25 cellular contexts compared by ENCODE assay signal in the genomic region with DNA sequence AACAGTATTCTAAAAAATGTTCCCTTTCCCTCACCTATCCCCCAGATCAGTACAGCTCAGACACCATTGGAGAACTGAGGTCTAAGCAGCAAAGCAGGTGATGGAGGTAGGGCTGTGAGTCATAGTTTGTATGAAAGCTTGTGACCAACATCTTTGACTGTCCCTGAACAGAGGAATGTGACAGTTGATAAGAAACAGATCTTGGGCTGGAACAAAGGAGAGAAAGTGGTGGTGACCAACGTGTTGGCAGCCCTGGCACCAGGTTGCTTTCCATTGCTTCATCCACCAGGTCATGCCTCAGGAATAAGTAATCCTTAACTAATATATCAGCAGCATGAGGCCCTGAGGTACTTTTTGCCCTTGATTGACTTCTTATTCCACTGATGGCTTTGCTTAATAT. TPM values are rescaled to one million over a fixed set of nuclear protein-coding genes. Genes with fewer than 3 reads are reported as not detected.
DNase-seq lines count a peak whose midpoint lies in the region; ATAC-seq and TF ChIP-seq lines count a peak whose summit lies in the region.
"Had no signal": no experiment of that assay in that cellular context is flagged by ENCODE, and none has a peak within 500 bp of the region (broad histone marks: within the 10 kb centered on the region; RNA-seq: fewer than 3 reads in every experiment).

No MANE protein-coding gene starts in this region.

- no peak overlapping the region for H2BK120ac ChIP-seq in trophoblast cell (ENCODE audit: insufficient read depth, low read length, poor library complexity)

- H3K9me3 ChIP-seq in T-helper 17 cell (ENCODE audit: control insufficient read depth, low read length, poor library complexity, severe bottlenecking) (no peaks in the 10 kb centered on the region), right atrium auricular region (no peaks in the 10 kb centered on the region), trophoblast cell (ENCODE audit: insufficient read depth, low read depth, low read length) (no peaks in the 10 kb centered on the region)
- H3K9me3 ChIP-seq: gastrocnemius medialis, upper lobe of right lung had no signal

- no peaks in the 10 kb centered on the region for H3K36me3 ChIP-seq in right atrium auricular region
- peaks cover 0 to 1% of the 10 kb centered on the region in 2 experiments for H3K36me3 ChIP-seq in trophoblast cell (ENCODE audit: control insufficient read depth in 1 of 2, insufficient read depth in 2 of 2, low read length in 2 of 2)
- H3K36me3 ChIP-seq: gastrocnemius medialis, upper lobe of right lung had no signal

- peaks cover 2% of the 10 kb centered on the region for H3K36me3 Mint-ChIP-seq in T-helper 17 cell (ENCODE audit: low read depth)

- no peak overlapping the region for H2BK12ac ChIP-seq in trophoblast cell (ENCODE audit: low read length)

- DNase-seq in HK-2 (ENCODE audit: unreplicated experiment) (peak; percentile 11), T-helper 17 cell (no peak), right atrium auricular region (ENCODE audit: low spot score) (no peak), trophoblast cell (peak; percentile 3 to 43), cortex of kidney (lab: John Stamatoyannopoulos, UW) (no peak), NCI-H146 (lab: John Stamatoyannopoulos, UW) (no peak), omental fat pad (ENCODE audit: low spot score) (no peak)
- DNase-seq: activated CD4-positive, alpha-beta T cell treated with anti-CD3 and anti-CD28 coated beads, Interleukin-2, amount 50 U/mL, for 48 hours; activated naive CD4-positive, alpha-beta T cell treated with anti-CD3 and anti-CD28 coated beads for 36 hours; aorta; CD8-positive, alpha-beta T cell; effector CD4-positive, alpha-beta T cell; gastrocnemius medialis; H7; Kasumi-1; left colon; NCI-H1417; NCI-H524 treated with DMSO at 0.1 percent for 48 hours; stimulated activated CD4-positive, alpha-beta T cell treated with anti-CD3 and anti-CD28 coated beads, Interleukin-12 subunit alpha, Interleukin-12 subunit beta, amount 100 ng/mL, for 4 hours; upper lobe of right lung had no signal

- peaks cover 2% of the 10 kb centered on the region for H3K79me1 ChIP-seq in trophoblast cell (ENCODE audit: low read length)

- H3K4me1 ChIP-seq in right atrium auricular region (peaks cover 0 to 5% of the 10 kb centered on the region in 2 donors), trophoblast cell (ENCODE audit: control insufficient read depth in 1 of 2, insufficient read depth in 2 of 2, low read length in 2 of 2) (peaks cover 4 to 8% of the 10 kb centered on the region in 2 experiments)
- H3K4me1 ChIP-seq: gastrocnemius medialis, upper lobe of right lung had no signal

- peaks cover 14% of the 10 kb centered on the region for H3K4me1 Mint-ChIP-seq in T-helper 17 cell
- H3K4me1 Mint-ChIP-seq: neural crest cell had no signal

- no peak overlapping the region for H3K4me3 ChIP-seq in right atrium auricular region
- no peak overlapping the region for H3K4me3 ChIP-seq in trophoblast cell (ENCODE audit: low read depth, low read length)
- H3K4me3 ChIP-seq: gastrocnemius medialis, upper lobe of right lung had no signal

- no CpG with 5 or more reads among the region's 1 CpG for WGBS in trophoblast cell (ENCODE audit: extremely low coverage, insufficient coverage, insufficient read length)

- H3K4me2 ChIP-seq in trophoblast cell (ENCODE audit: low read length): no peak overlapping the region

- H3K27ac ChIP-seq in right atrium auricular region (peak overlapping the region; percentile 64 to 77), trophoblast cell (ENCODE audit: low read depth, low read length) (no peak overlapping the region)
- H3K27ac ChIP-seq: gastrocnemius medialis, upper lobe of right lung, VCaP had no signal

- H3K9ac ChIP-seq in trophoblast cell (ENCODE audit: low read length): no peak overlapping the region

- no peak overlapping the region for H4K12ac ChIP-seq in trophoblast cell (ENCODE audit: low read depth, low read length)

- H3K79me2 ChIP-seq in trophoblast cell (ENCODE audit: control insufficient read depth, insufficient read depth, low read length, poor library complexity): no peaks in the 10 kb centered on the region

- H3K27me3 ChIP-seq in right atrium auricular region (no peaks in the 10 kb centered on the region), trophoblast cell (ENCODE audit: insufficient read depth, low read length) (no peaks in the 10 kb centered on the region)
- H3K27me3 ChIP-seq: gastrocnemius medialis, upper lobe of right lung had no signal

- H4K8ac ChIP-seq in trophoblast cell (ENCODE audit: low read depth, low read length): no peak overlapping the region

- no peaks in the 10 kb centered on the region for H3K27me3 Mint-ChIP-seq in T-helper 17 cell

- no peak overlapping the region for H3K4ac ChIP-seq in trophoblast cell (ENCODE audit: low read depth, low read length)

- H3K18ac ChIP-seq in trophoblast cell (ENCODE audit: low read length): no peak overlapping the region

- H3K14ac ChIP-seq in trophoblast cell (ENCODE audit: low read length): no peak overlapping the region

- H2BK5ac ChIP-seq in trophoblast cell (ENCODE audit: low read depth, low read length, poor library complexity): no peak overlapping the region

- no peak overlapping the region for H4K91ac ChIP-seq in trophoblast cell (ENCODE audit: low read depth, low read length)

- no peak for ATAC-seq in T-helper 17 cell
- no peak for ATAC-seq in omental fat pad (ENCODE audit: low FRiP score)
- ATAC-seq: CD8-positive, alpha-beta T cell; esophagus mucosa; gastrocnemius medialis; left colon; upper lobe of right lung had no signal

- H2AK5ac ChIP-seq in trophoblast cell (ENCODE audit: low read length): no peak overlapping the region

- TF ChIP-seq CTCF in right atrium auricular region (IDR thresholded peaks at IDR 0.05) (no peak), omental fat pad (IDR thresholded peaks at IDR 0.05) (no peak)

- no peak overlapping the region for H3K23ac ChIP-seq in trophoblast cell (ENCODE audit: low read length)

- H2AFZ ChIP-seq in trophoblast cell (ENCODE audit: insufficient read depth, low read length, poor library complexity): no peak overlapping the region

- H3K27ac Mint-ChIP-seq in T-helper 17 cell: peak overlapping the region; percentile 45
- H3K27ac Mint-ChIP-seq: activated naive CD4-positive, alpha-beta T cell treated with anti-CD3 and anti-CD28 coated beads for 36 hours; CD8-positive, alpha-beta T cell had no signal

- no peak overlapping the region for H3K4me3 Mint-ChIP-seq in T-helper 17 cell
- H3K4me3 Mint-ChIP-seq: activated naive CD4-positive, alpha-beta T cell treated with anti-CD3 and anti-CD28 coated beads for 36 hours; CD8-positive, alpha-beta T cell; neural crest cell had no signal

RNA-seq across cellular contexts. Expression of a gene that starts 19.9 kb away (rescaled TPM):
- total RNA-seq in T-helper 17 cell (1 to 10 TPM; 1.3 to 2.1 TPM), right atrium auricular region (1 to 10 TPM in 1 of 2 donors, not detected in 1; 1.5 TPM), omental fat pad (1 to 10 TPM in 1 of 4 donors, under 1 TPM in 2, not detected in 1; 0.84 to 7.9 (median 0.94) TPM)
- polyA plus RNA-seq in trophoblast cell (2013): 0.19 and 0.82 TPM in 2 replicates
- total RNA-seq: pulmonary artery endothelial cell; T-helper 1 cell treated with Interleukin-12 subunit alpha and Interleukin-12 subunit beta and Interleukin-4 antibody, amounts not matched to agents 30 ng/mL and 1 ng/mL, for 36 hours had no signal

RNA-seq across cellular contexts. Expression of a gene that starts 30.5 kb away (rescaled TPM):
- total RNA-seq in T-helper 17 cell (not detected), right atrium auricular region (not detected), omental fat pad (not detected)
- not detected in 2 replicates for polyA plus RNA-seq in trophoblast cell (2013)
- total RNA-seq: activated naive CD4-positive, alpha-beta T cell treated with anti-CD3 and anti-CD28 coated beads for 36 hours; aorta; CD8-positive, alpha-beta T cell; esophagus mucosa; H7; left colon; pulmonary artery endothelial cell; T-helper 1 cell treated with Interleukin-12 subunit alpha and Interleukin-12 subunit beta and Interleukin-4 antibody, amounts not matched to agents 30 ng/mL and 1 ng/mL, for 36 hours; upper lobe of right lung had no signal
- polyA plus RNA-seq: aorta had no signal

RNA-seq across cellular contexts. Expression of a gene that starts 40.9 kb away (rescaled TPM):
- 10 to 100 TPM; 22.5 to 24.0 TPM for total RNA-seq in T-helper 17 cell
- total RNA-seq in right atrium auricular region: 10 to 100 TPM; 10.1 to 11.3 TPM
- polyA plus RNA-seq in trophoblast cell (2013): 13.9 and 15.4 TPM in 2 replicates
- 10 to 100 TPM in 3 of 4 donors, 1 to 10 TPM in 1; 9.2 to 15.8 (median 12.7) TPM for total RNA-seq in omental fat pad

Comparison
In these comparisons a context has a peak if more than half of its experiments do, and no peak if none do; other contexts are left out.
1. DNase-seq: peak in HK-2 (single experiment) and trophoblast cell (2 of 2); none in T-helper 17 cell (0 of 3), right atrium auricular region (single experiment), cortex of kidney (single experiment), NCI-H146 (single experiment) and omental fat pad (single experiment).